Comparison of ENCODE assay signal across 18 cellular contexts in genomic region chr4:159766241-159766640, GRCh38.
DNase-seq lines count a peak whose midpoint lies in the region; ATAC-seq and TF ChIP-seq lines count a peak whose summit lies in the region.
"Had no signal": no experiment of that assay in that cellular context is flagged by ENCODE, and none has a peak within 500 bp of the region (broad histone marks: within the 10 kb centered on the region; RNA-seq: fewer than 3 reads in every experiment).

No MANE protein-coding gene starts in this region.

- DNase-seq in EL (peak; percentile 1), NAMALWA (ENCODE audit: low spot score) (peak; percentile 27), mesothelial cell of epicardium (ENCODE audit: low spot score in 2 of 2, unreplicated experiment in 2 of 2) (no peak), esophagus muscularis mucosa (ENCODE audit: extremely low spot score) (no peak), heart right ventricle (no peak), globus pallidus (ENCODE audit: low spot score) (no peak)
- no peak for DNase-seq in activated CD4-positive, alpha-beta T cell treated with anti-CD3 and anti-CD28 coated beads for 1 hour
- DNase-seq: COR-L47, DMS153, Karpas-422, NCI-H1417, NCI-H2081, NCI-H226, NCI-H526 treated with DMSO at 0.1 percent for 48 hours, PC-3 had no signal

- H3K36me3 Mint-ChIP-seq in mesothelial cell of epicardium: no peaks in the 10 kb centered on the region
- H3K36me3 Mint-ChIP-seq: CD14-positive monocyte had no signal

- no peaks in the 10 kb centered on the region for H3K27me3 Mint-ChIP-seq in mesothelial cell of epicardium (ENCODE audit: low read depth)

- ATAC-seq in GM21526 (IDR thresholded peaks at IDR 0.05; ENCODE audit: low FRiP score, unreplicated experiment) (peak; percentile 47), heart right ventricle (no peak)
- ATAC-seq: A549, PC-3 had no signal

- H3K27me3 ChIP-seq in esophagus muscularis mucosa (no peaks in the 10 kb centered on the region), heart right ventricle (no peaks in the 10 kb centered on the region)

- no peak overlapping the region for H3K4me3 ChIP-seq in esophagus muscularis mucosa
- H3K4me3 ChIP-seq in heart right ventricle: no peak overlapping the region
- H3K4me3 ChIP-seq: A549 had no signal

- H3K9me3 ChIP-seq in esophagus muscularis mucosa (no peaks in the 10 kb centered on the region), heart right ventricle (peaks cover 0 to 6% (median 0%) of the 10 kb centered on the region in 11 donors)
- H3K9me3 ChIP-seq: A549 had no signal

- H3K4me1 ChIP-seq in esophagus muscularis mucosa (no peaks in the 10 kb centered on the region), heart right ventricle (no peaks in the 10 kb centered on the region)
- H3K4me1 ChIP-seq: A549 had no signal

- no peak for TF ChIP-seq CTCF in mesothelial cell of epicardium (IDR thresholded peaks at IDR 0.05; ENCODE audit: unreplicated experiment)
- no peak for TF ChIP-seq CTCF in esophagus muscularis mucosa (IDR thresholded peaks at IDR 0.05)
- TF ChIP-seq CTCF in heart right ventricle (IDR thresholded peaks at IDR 0.05): no peak

- peaks cover 25% of the 10 kb centered on the region for H3K4me1 Mint-ChIP-seq in mesothelial cell of epicardium
- H3K4me1 Mint-ChIP-seq: CD14-positive monocyte had no signal

- 75% methylated on average over 7 of the region's 7 CpGs for WGBS in esophagus muscularis mucosa
- 80 to 82% methylated on average over 7 of the region's 7 CpGs for WGBS in heart right ventricle, 2 donors

- TF ChIP-seq POLR2A in esophagus muscularis mucosa (IDR thresholded peaks at IDR 0.05; ENCODE audit: low read depth): no peak

- TF ChIP-seq EP300 in esophagus muscularis mucosa (IDR thresholded peaks at IDR 0.05): no peak

- intact Hi-C loops in esophagus muscularis mucosa (cut with DNase I): no loop called here
- intact Hi-C loops in heart right ventricle (cut with DNase I): no loop called here

- peaks cover 6% of the 10 kb centered on the region for H3K9me3 Mint-ChIP-seq in mesothelial cell of epicardium
- H3K9me3 Mint-ChIP-seq: CD14-positive monocyte had no signal

- H3K36me3 ChIP-seq in esophagus muscularis mucosa (no peaks in the 10 kb centered on the region), heart right ventricle (no peaks in the 10 kb centered on the region)

- no peak overlapping the region for H3K4me3 Mint-ChIP-seq in mesothelial cell of epicardium
- H3K4me3 Mint-ChIP-seq: CD14-positive monocyte had no signal

- peak overlapping the region; percentile 61 for H3K27ac Mint-ChIP-seq in mesothelial cell of epicardium
- H3K27ac Mint-ChIP-seq: CD14-positive monocyte had no signal

- no peak overlapping the region for H3K27ac ChIP-seq in esophagus muscularis mucosa (replicated peaks in 1 of 4)
- no peak overlapping the region for H3K27ac ChIP-seq in heart right ventricle
- H3K27ac ChIP-seq: A549 had no signal

Comparison
In these comparisons a context has a peak if more than half of its experiments do, and no peak if none do; other contexts are left out.
1. DNase-seq: peak in EL (single experiment) and NAMALWA (single experiment); none in mesothelial cell of epicardium (0 of 2), esophagus muscularis mucosa (single experiment), activated CD4-positive, alpha-beta T cell treated with anti-CD3 and anti-CD28 coated beads for 1 hour (single experiment), heart right ventricle (0 of 2) and globus pallidus (single experiment).